ENCODE assay signal across 8 cellular contexts in the genomic region with DNA sequence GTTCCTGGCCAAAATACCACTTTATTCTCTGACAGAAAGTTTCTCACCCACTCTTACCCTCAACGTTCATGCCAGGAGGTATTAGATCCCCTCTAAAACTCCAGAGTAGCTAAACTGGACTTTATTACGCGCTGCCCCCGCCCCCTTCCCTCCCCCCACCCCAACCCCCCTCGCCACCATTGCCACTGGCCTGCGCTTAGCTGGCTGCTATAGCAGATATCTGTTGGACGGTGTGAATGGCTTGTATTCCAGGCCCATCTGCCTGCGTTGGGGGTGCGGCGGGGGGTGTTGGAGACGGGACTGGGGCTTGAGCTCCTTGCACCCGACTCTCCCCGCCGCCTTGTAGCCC. TPM values are rescaled to one million over a fixed set of nuclear protein-coding genes. Genes with fewer than 3 reads are reported as not detected.
A peak's percentile ranks its signal among the peaks of the same experiment; 100 is the strongest.
DNase-seq lines count a peak whose midpoint lies in the region; ATAC-seq, FAIRE-seq and TF ChIP-seq lines count a peak whose summit lies in the region.

No MANE protein-coding gene starts in this region.

- CTCF ChIA-PET in A549 (lab: Yijun Ruan, JAX) (interaction anchor here (19.0 kb wide), 1 partner anchor 79 kb away, joined by 553 read pairs; the partner anchor contains the start of gene NGDN), MCF 10A (lab: Yijun Ruan, JAX) (interaction anchor here (0.8 to 10.7 kb wide), 4 partner anchors 8 to 228 kb away, joined by 5 to 247 read pairs (median 8); no protein-coding TSS in a partner anchor)

- 1% methylated on average over 6 of the region's 14 CpGs for WGBS in A549 (ENCODE audit: missing lambda C conversion rate)

- no peaks in the 10 kb centered on the region for H3K27me3 ChIP-seq in mucosa of rectum (ENCODE audit: control insufficient read depth in 2 of 2, insufficient read depth in 2 of 2, low read length in 2 of 2)

- ATAC-seq in A549 (peak; percentile 36 to 39; a peak in 5 of 6 replicates), HG02884 (IDR thresholded peaks at IDR 0.05; ENCODE audit: unreplicated experiment) (peak; percentile 4), HG03342 (IDR thresholded peaks at IDR 0.05; ENCODE audit: unreplicated experiment) (no peak), GM19035 (IDR thresholded peaks at IDR 0.05; ENCODE audit: unreplicated experiment) (no peak)

- H3K9me3 Mint-ChIP-seq in MCF 10A (ENCODE audit: unreplicated experiment): no peaks in the 10 kb centered on the region

- FAIRE-seq in A549 (lab: Jason Lieb, UNC): no peak

- peak overlapping the region; percentile 98 to 100 for H3K27ac ChIP-seq in A549
- H3K27ac ChIP-seq in mucosa of rectum (ENCODE audit: low read depth in 2 of 2, low read length in 2 of 2): peak overlapping the region; percentile 94 to 98

- no peak for TF ChIP-seq CTCF in A549 (IDR thresholded peaks at IDR 0.05)
- TF ChIP-seq CTCF in MCF 10A (IDR thresholded peaks at IDR 0.05; ENCODE audit: unreplicated experiment): no peak

- intact Hi-C loops in MCF 10A (cut with micrococcal nuclease): no loop called here

- peak overlapping the region in 1 of 2 donors; percentile 91 for H3K9ac ChIP-seq in mucosa of rectum (ENCODE audit: low read depth in 1 of 2, low read length in 2 of 2)

- H3K9me3 ChIP-seq in A549 (no peaks in the 10 kb centered on the region), mucosa of rectum (ENCODE audit: control insufficient read depth in 2 of 2, low read length in 2 of 2) (no peaks in the 10 kb centered on the region)

- TF ChIP-seq RAD21 in A549 (conservative IDR thresholded peaks at IDR 0.05 in 1 of 2, IDR thresholded peaks at IDR 0.05 in 1 of 2): no peak

- peaks cover 13 to 19% of the 10 kb centered on the region in 2 donors for H3K36me3 ChIP-seq in mucosa of rectum (ENCODE audit: control insufficient read depth in 2 of 2, insufficient read depth in 2 of 2, low read length in 2 of 2)

- peaks cover 13% of the 10 kb centered on the region for H3K4me1 Mint-ChIP-seq in MCF 10A (ENCODE audit: insufficient read depth, unreplicated experiment)

- peak overlapping the region; percentile 92 for H3K4me3 Mint-ChIP-seq in MCF 10A (ENCODE audit: unreplicated experiment)

- H3K27me3 Mint-ChIP-seq in MCF 10A (ENCODE audit: insufficient read depth, unreplicated experiment): no peaks in the 10 kb centered on the region

- TF ChIP-seq POLR2A in A549 (IDR thresholded peaks at IDR 0.05; ENCODE audit: low read length): no peak

- H3K27ac Mint-ChIP-seq in MCF 10A (ENCODE audit: low read depth, unreplicated experiment): peak overlapping the region; percentile 95

- no TSS peak for BruUV-seq in MCF 10A (replicated peaks; lab: Mats Ljungman, UMichigan)

- peaks cover 17% of the 10 kb centered on the region; the same call in 2 of the 3 replicates for H3K4me1 ChIP-seq in A549
- H3K4me1 ChIP-seq in mucosa of rectum (ENCODE audit: control insufficient read depth in 2 of 2, insufficient read depth in 2 of 2, low read length in 2 of 2): peaks cover 9 to 11% of the 10 kb centered on the region in 2 donors

- TF ChIP-seq EP300 in A549 (IDR thresholded peaks at IDR 0.05): no peak

- POLR2A ChIA-PET in A549 (lab: Yijun Ruan, JAX): interaction anchor here (0.6 to 1.3 kb wide), 11 partner anchors 8 to 559 kb away, joined by 3 to 11 read pairs (median 4); partner anchors contain the start of genes AP1G2, DCAF11, HOMEZ and NGDN
- POLR2A ChIA-PET in MCF 10A (lab: Yijun Ruan, JAX): interaction anchor here (0.6 to 2.6 kb wide), 13 partner anchors 12 to 1004 kb away, joined by 3 to 16 read pairs (median 4); partner anchors contain the start of genes AP1G2, BCL2L2, DCAF11 and HOMEZ

- peak overlapping the region; percentile 99 for H3K4me2 ChIP-seq in A549

- H3K4me3 ChIP-seq in A549 (peak overlapping the region; percentile 93), mucosa of rectum (ENCODE audit: low read length in 2 of 2) (peak overlapping the region; percentile 93 to 94)

- no peak for DNase-seq in A549 (ENCODE audit: low read depth in 1 of 2, low spot score in 1 of 2)
- DNase-seq in MCF 10A (ENCODE audit: unreplicated experiment): no peak
- DNase-seq in stimulated activated CD4-positive, alpha-beta T cell treated with anti-CD3 and anti-CD28 coated beads, Interleukin-1b, Interleukin-23, amount 100 ng/mL, for 48 hours: no peak
- no peak for DNase-seq in activated CD8-positive, alpha-beta memory T cell treated with anti-CD3 and anti-CD28 coated beads, Interleukin-2, amount 50 U/mL, for 4 hours

- H3K36me3 Mint-ChIP-seq in MCF 10A (ENCODE audit: insufficient read depth, unreplicated experiment): peaks cover 23% of the 10 kb centered on the region

TF ChIP-seq in A549, 52 proteins besides CTCF, POLR2A, EP300 and RAD21:
- TF ChIP-seq CBX8 (IDR thresholded peaks at IDR 0.05) (no peak), MAFK (IDR thresholded peaks at IDR 0.05; ENCODE audit: partially characterized antibody) (no peak), ELK1 (IDR thresholded peaks at IDR 0.05; ENCODE audit: low read depth, low read length) (no peak), GATA3 (IDR thresholded peaks at IDR 0.05; ENCODE audit: borderline replicate concordance) (no peak)
TF ChIP-seq in A549: peak in this region for 0.

RNA-seq across cellular contexts. Expression of gene THTPA, which starts 0.6 kb away (rescaled TPM):
- polyA plus RNA-seq in A549 (2011; rRNA removed): 8.1 and 15.3 TPM in 2 replicates
- 15.3 and 16.9 TPM in 2 replicates for polyA plus RNA-seq in A549 (2012; cell fraction: cytosol; rRNA removed)
- 20.6 and 26.5 TPM in 2 replicates for polyA plus RNA-seq in A549 (2012; cell fraction: nucleus; rRNA removed)
- polyA plus RNA-seq in A549 (2017; fragmentation: RNase III; extraction: RNeasy Plus Mini Kit Qiagen cat#74134 plus additional on column Dnase treatment): 21.0 to 24.0 TPM (median 23.9 TPM) in 3 replicates
- polyA minus RNA-seq in A549 (2011; rRNA and poly(A)+ RNA removed): 12.2 and 12.5 TPM in 2 replicates
- total RNA-seq in MCF 10A (2022): 16.8 and 22.4 TPM in 2 replicates

RNA-seq across cellular contexts. Expression of gene ZFHX2, which starts 3.9 kb away (rescaled TPM):
- polyA plus RNA-seq in A549 (2011; rRNA removed): 0.34 and 0.66 TPM in 2 replicates
- 0.12 and 0.19 TPM in 2 replicates for polyA plus RNA-seq in A549 (2012; cell fraction: cytosol; rRNA removed)
- 0.42 TPM in 2 replicates for polyA plus RNA-seq in A549 (2012; cell fraction: nucleus; rRNA removed)
- 0.88 to 1.3 TPM (median 1.1 TPM) in 3 replicates for polyA plus RNA-seq in A549 (2017; fragmentation: RNase III; extraction: RNeasy Plus Mini Kit Qiagen cat#74134 plus additional on column Dnase treatment)
- polyA minus RNA-seq in A549 (2011; rRNA and poly(A)+ RNA removed): 0.79 and 1.5 TPM in 2 replicates
- 1.8 and 2.1 TPM in 2 replicates for total RNA-seq in MCF 10A (2022)

RNA-seq across cellular contexts. Expression of gene AP1G2, which starts 12.1 kb away (rescaled TPM):
- polyA plus RNA-seq in A549 (2011; rRNA removed) (83.7 and 122 TPM in 2 replicates), A549 (2017; fragmentation: RNase III; extraction: RNeasy Plus Mini Kit Qiagen cat#74134 plus additional on column Dnase treatment) (60.3 to 83.9 TPM (median 80.6 TPM) in 3 replicates)
- polyA plus RNA-seq in A549 (2012; cell fraction: cytosol; rRNA removed): 110 and 119 TPM in 2 replicates
- polyA plus RNA-seq in A549 (2012; cell fraction: nucleus; rRNA removed): 819 and 947 TPM in 2 replicates
- polyA minus RNA-seq in A549 (2011; rRNA and poly(A)+ RNA removed): 151 and 171 TPM in 2 replicates
- total RNA-seq in MCF 10A (2022): 89.2 and 95.7 TPM in 2 replicates

RNA-seq across cellular contexts. Expression of gene JPH4, which starts 23.1 kb away (rescaled TPM):
- polyA plus RNA-seq in A549 (2011; rRNA removed) (0.03 and 0.05 TPM in 2 replicates), A549 (2017; fragmentation: RNase III; extraction: RNeasy Plus Mini Kit Qiagen cat#74134 plus additional on column Dnase treatment) (0.03 TPM in 1 of 3 replicates, not detected in the others)
- polyA plus RNA-seq in A549 (2012; cell fraction: cytosol; rRNA removed): 0.01 and 0.03 TPM in 2 replicates
- 0.06 and 0.11 TPM in 2 replicates for polyA plus RNA-seq in A549 (2012; cell fraction: nucleus; rRNA removed)
- 0.04 and 0.10 TPM in 2 replicates for polyA minus RNA-seq in A549 (2011; rRNA and poly(A)+ RNA removed)
- total RNA-seq in MCF 10A (2022): not detected in 2 replicates

Comparison
In these comparisons a context has a peak if more than half of its experiments do, and no peak if none do; other contexts are left out.
1. ATAC-seq: peak in A549 (2 of 2) and HG02884 (single experiment); none in HG03342 (single experiment) and GM19035 (single experiment).